ENCODE assay signal across 14 cellular contexts in the genomic region with DNA sequence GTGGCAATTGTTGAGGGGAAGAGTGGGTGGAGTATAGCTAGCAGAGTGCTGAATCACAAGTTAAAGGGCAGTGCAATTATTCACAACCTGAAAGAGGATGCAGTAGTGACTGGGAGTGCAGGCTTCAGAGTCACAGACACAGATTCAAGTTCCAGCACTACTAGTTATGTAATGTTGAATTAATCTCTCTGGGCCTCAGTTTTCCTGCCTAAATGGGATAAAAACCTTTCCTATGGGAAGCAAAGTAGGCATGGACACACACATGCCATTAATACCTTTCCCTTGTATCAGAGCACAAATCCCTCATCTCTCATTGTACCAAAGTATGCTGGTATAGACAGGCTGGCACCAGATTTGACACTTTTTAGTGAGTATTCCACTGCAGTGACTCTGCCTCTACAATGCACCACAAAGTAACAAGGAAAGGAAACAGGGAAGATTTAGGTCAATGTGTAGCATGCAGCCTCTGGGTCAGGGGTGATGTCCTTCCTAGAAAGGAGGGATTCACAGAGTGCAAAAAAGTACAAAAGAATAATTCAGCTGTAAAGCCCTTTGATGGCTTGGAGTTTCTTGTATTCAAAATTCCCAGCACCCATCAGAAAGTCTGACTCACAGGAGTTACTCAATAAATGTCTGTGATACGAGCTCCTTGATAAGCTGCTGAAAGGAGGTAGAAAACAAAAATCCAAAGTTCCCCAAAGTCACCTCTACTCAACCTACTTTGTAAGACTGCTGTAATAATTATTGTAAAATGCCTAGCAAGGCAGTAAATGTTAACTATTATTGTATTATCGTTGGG.
DNase-seq lines count a peak whose midpoint lies in the region; ATAC-seq and TF ChIP-seq lines count a peak whose summit lies in the region.
"Had no signal": no experiment of that assay in that cellular context is flagged by ENCODE, and none has a peak within 500 bp of the region (broad histone marks: within the 10 kb centered on the region; RNA-seq: fewer than 3 reads in every experiment).

No MANE protein-coding gene starts in this region.

- H3K36me3 ChIP-seq in GM23338 (ENCODE audit: insufficient read depth): no peaks in the 10 kb centered on the region; the same call in 1 of the 2 replicates
- no peaks in the 10 kb centered on the region for H3K36me3 ChIP-seq in lower lobe of right lung
- H3K36me3 ChIP-seq: gastrocnemius medialis, Peyer's patch had no signal

- H3K27ac Mint-ChIP-seq in GM23338: no peak overlapping the region
- H3K27ac Mint-ChIP-seq: B cell had no signal

- H3K4me1 Mint-ChIP-seq in GM23338: peaks cover 17% of the 10 kb centered on the region
- H3K4me1 Mint-ChIP-seq: B cell had no signal

- no peaks in the 10 kb centered on the region for H3K9me3 ChIP-seq in lower lobe of right lung
- H3K9me3 ChIP-seq: gastrocnemius medialis had no signal

- no peaks in the 10 kb centered on the region for H3K9me2 ChIP-seq in GM23338 (ENCODE audit: insufficient read depth)

- DNase-seq in A172 (ENCODE audit: low spot score): peak; percentile 43
- DNase-seq in GM23338 (ENCODE audit: low spot score): no peak
- peak; percentile 73 for DNase-seq in amniotic epithelial cell (ENCODE audit: low read depth)
- peak; percentile 56 for DNase-seq in kidney tubule cell (ENCODE audit: low spot score)
- no peak for DNase-seq in NCI-H345 (lab: John Stamatoyannopoulos, UW)
- DNase-seq in lower lobe of right lung: no peak
- DNase-seq: gastrocnemius medialis; Peyer's patch; stimulated activated CD4-positive, alpha-beta T cell treated with anti-CD3 and anti-CD28 coated beads, Interleukin-4, amount 100 ng/mL, for 4 hours; substantia nigra had no signal

- H3K9me3 Mint-ChIP-seq in GM23338: peaks cover 13% of the 10 kb centered on the region; the same call in 2 of the 3 replicates

- no peak overlapping the region for H3K4me3 Mint-ChIP-seq in GM23338
- H3K4me3 Mint-ChIP-seq: B cell had no signal

- H3K4me3 ChIP-seq in GM23338: no peak overlapping the region
- no peak overlapping the region for H3K4me3 ChIP-seq in lower lobe of right lung
- H3K4me3 ChIP-seq: gastrocnemius medialis, K562, Peyer's patch had no signal

- TF ChIP-seq CTCF in GM23338 (conservative IDR thresholded peaks at IDR 0.05; ENCODE audit: low read depth in 2 of 2): no peak
- TF ChIP-seq CTCF in lower lobe of right lung (IDR thresholded peaks at IDR 0.05): no peak

- H3K79me2 ChIP-seq in GM23338 (replicated peaks; ENCODE audit: insufficient read depth): no peaks in the 10 kb centered on the region

- H3K4me1 ChIP-seq in GM23338 (ENCODE audit: insufficient read depth) (peaks cover 20% of the 10 kb centered on the region), lower lobe of right lung (no peaks in the 10 kb centered on the region)
- H3K4me1 ChIP-seq: gastrocnemius medialis, Peyer's patch had no signal

- intact Hi-C loops in lower lobe of right lung (cut with DNase I): no loop called here

- H3K27ac ChIP-seq in GM23338 (ENCODE audit: low read depth) (no peak overlapping the region), lower lobe of right lung (no peak overlapping the region)
- H3K27ac ChIP-seq: gastrocnemius medialis, Peyer's patch had no signal

- 0 out of 2 replicates have a peak overlapping the region, but pooled peaks have one; percentile 7 for H3K4me2 ChIP-seq in GM23338

- H3K27me3 ChIP-seq in GM23338 (ENCODE audit: insufficient read depth) (no peaks in the 10 kb centered on the region), lower lobe of right lung (ENCODE audit: low read depth) (no peaks in the 10 kb centered on the region)
- H3K27me3 ChIP-seq: gastrocnemius medialis, Peyer's patch had no signal

- peaks cover 2% of the 10 kb centered on the region for H3K27me3 Mint-ChIP-seq in GM23338 (ENCODE audit: insufficient read depth, low read depth, poor library complexity)

- H4K20me1 ChIP-seq in GM23338 (replicated peaks; ENCODE audit: insufficient read depth): no peaks in the 10 kb centered on the region

- peaks cover 15% of the 10 kb centered on the region for H3K36me3 Mint-ChIP-seq in GM23338 (ENCODE audit: low read depth)

- peak overlapping the region; percentile 20; the same call in 1 of the 2 replicates for H2AFZ ChIP-seq in GM23338

- H3F3A ChIP-seq in GM23338 (replicated peaks; ENCODE audit: low read depth): no peaks in the 10 kb centered on the region

- no peak for ATAC-seq in GM23338
- no peak for ATAC-seq in lower lobe of right lung
- no peak for ATAC-seq in GM19035 (IDR thresholded peaks at IDR 0.05; ENCODE audit: unreplicated experiment)
- ATAC-seq in HG02798 (IDR thresholded peaks at IDR 0.05; ENCODE audit: poor library complexity, unreplicated experiment): no peak
- ATAC-seq: gastrocnemius medialis, K562 had no signal

TF ChIP-seq in GM23338, 12 proteins besides CTCF, POLR2A, EP300 and RAD21 (continues in another document):
- TF ChIP-seq STAT1 (IDR thresholded peaks at IDR 0.05; ENCODE audit: unreplicated experiment): no peak
- TF ChIP-seq JUNB (IDR thresholded peaks at IDR 0.05; ENCODE audit: unreplicated experiment): no peak
- TF ChIP-seq, protein P1, sequence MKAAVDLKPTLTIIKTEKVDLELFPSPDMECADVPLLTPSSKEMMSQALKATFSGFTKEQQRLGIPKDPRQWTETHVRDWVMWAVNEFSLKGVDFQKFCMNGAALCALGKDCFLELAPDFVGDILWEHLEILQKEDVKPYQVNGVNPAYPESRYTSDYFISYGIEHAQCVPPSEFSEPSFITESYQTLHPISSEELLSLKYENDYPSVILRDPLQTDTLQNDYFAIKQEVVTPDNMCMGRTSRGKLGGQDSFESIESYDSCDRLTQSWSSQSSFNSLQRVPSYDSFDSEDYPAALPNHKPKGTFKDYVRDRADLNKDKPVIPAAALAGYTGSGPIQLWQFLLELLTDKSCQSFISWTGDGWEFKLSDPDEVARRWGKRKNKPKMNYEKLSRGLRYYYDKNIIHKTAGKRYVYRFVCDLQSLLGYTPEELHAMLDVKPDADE (IDR thresholded peaks at IDR 0.05): no peak
- TF ChIP-seq, protein P2, sequence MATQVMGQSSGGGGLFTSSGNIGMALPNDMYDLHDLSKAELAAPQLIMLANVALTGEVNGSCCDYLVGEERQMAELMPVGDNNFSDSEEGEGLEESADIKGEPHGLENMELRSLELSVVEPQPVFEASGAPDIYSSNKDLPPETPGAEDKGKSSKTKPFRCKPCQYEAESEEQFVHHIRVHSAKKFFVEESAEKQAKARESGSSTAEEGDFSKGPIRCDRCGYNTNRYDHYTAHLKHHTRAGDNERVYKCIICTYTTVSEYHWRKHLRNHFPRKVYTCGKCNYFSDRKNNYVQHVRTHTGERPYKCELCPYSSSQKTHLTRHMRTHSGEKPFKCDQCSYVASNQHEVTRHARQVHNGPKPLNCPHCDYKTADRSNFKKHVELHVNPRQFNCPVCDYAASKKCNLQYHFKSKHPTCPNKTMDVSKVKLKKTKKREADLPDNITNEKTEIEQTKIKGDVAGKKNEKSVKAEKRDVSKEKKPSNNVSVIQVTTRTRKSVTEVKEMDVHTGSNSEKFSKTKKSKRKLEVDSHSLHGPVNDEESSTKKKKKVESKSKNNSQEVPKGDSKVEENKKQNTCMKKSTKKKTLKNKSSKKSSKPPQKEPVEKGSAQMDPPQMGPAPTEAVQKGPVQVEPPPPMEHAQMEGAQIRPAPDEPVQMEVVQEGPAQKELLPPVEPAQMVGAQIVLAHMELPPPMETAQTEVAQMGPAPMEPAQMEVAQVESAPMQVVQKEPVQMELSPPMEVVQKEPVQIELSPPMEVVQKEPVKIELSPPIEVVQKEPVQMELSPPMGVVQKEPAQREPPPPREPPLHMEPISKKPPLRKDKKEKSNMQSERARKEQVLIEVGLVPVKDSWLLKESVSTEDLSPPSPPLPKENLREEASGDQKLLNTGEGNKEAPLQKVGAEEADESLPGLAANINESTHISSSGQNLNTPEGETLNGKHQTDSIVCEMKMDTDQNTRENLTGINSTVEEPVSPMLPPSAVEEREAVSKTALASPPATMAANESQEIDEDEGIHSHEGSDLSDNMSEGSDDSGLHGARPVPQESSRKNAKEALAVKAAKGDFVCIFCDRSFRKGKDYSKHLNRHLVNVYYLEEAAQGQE (IDR thresholded peaks at IDR 0.05; ENCODE audit: unreplicated experiment): no peak

Comparison
In these comparisons a context has a peak if more than half of its experiments do, and no peak if none do; other contexts are left out.
1. DNase-seq: peak in A172 (single experiment), amniotic epithelial cell (single experiment) and kidney tubule cell (single experiment); none in GM23338 (single experiment), NCI-H345 (single experiment) and lower lobe of right lung (single experiment).